14 cellular contexts compared by ENCODE assay signal in genomic region chr17:7633093-7633492, GRCh38. TPM values are rescaled to one million over a fixed set of nuclear protein-coding genes. Genes with fewer than 3 reads are reported as not detected.
DNase-seq lines count a peak whose midpoint lies in the region; ATAC-seq and TF ChIP-seq lines count a peak whose summit lies in the region.
"Had no signal": no experiment of that assay in that cellular context is flagged by ENCODE, and none has a peak within 500 bp of the region (broad histone marks: within the 10 kb centered on the region; RNA-seq: fewer than 3 reads in every experiment).

No MANE protein-coding gene starts in this region.

- H3K4me3 ChIP-seq in GM06990 (replicated peaks; ENCODE audit: low read depth, low read length) (no peak overlapping the region), transverse colon (no peak overlapping the region)
- H3K4me3 ChIP-seq: adrenal gland, PC-9 had no signal

- DNase-seq in GM06990 (ENCODE audit: extremely low read depth, insufficient read length) = no peak
- DNase-seq in SK-MEL-5 (ENCODE audit: low read depth, low spot score) = peak; percentile 19
- peak; percentile 77 for DNase-seq in left lobe of liver (ENCODE audit: low spot score)
- no peak for DNase-seq in activated T-cell treated with anti-CD3 and anti-CD28 coated beads, Interleukin-2, amount 50 U/mL, for 48 hours
- DNase-seq in transverse colon = no peak
- DNase-seq: cerebellar nuclear complex, NCI-H1048, SK-N-SH had no signal

- H3K27me3 ChIP-seq in GM06990 (replicated peaks; ENCODE audit: control insufficient read depth, insufficient read depth, low read length) = no peaks in the 10 kb centered on the region
- H3K27me3 ChIP-seq in transverse colon = no peaks in the 10 kb centered on the region
- H3K27me3 ChIP-seq: adrenal gland had no signal

- no peaks in the 10 kb centered on the region for H3K36me3 ChIP-seq in GM06990 (ENCODE audit: control insufficient read depth, insufficient read depth, low read length)
- no peaks in the 10 kb centered on the region for H3K36me3 ChIP-seq in transverse colon
- H3K36me3 ChIP-seq: adrenal gland had no signal

- TF ChIP-seq CTCF in GM06990 (IDR thresholded peaks at IDR 0.05; ENCODE audit: insufficient read depth, low read length, poor library complexity, severe bottlenecking) = peak; percentile 2
- TF ChIP-seq CTCF in transverse colon (IDR thresholded peaks at IDR 0.05) = no peak

- ATAC-seq in left lobe of liver = peak; percentile 71
- no peak for ATAC-seq in HG03432 (IDR thresholded peaks at IDR 0.05; ENCODE audit: unreplicated experiment)
- ATAC-seq: activated CD8-positive, alpha-beta T cell treated with anti-CD3 and anti-CD28 coated beads, Interleukin-2, amount 10 ng/mL, durations not matched to agents 7 days and 5 days had no signal

- no peaks in the 10 kb centered on the region for H3K9me3 ChIP-seq in transverse colon
- H3K9me3 ChIP-seq: adrenal gland, SK-N-SH had no signal

- H3K4me1 ChIP-seq in transverse colon = peaks cover 2 to 3% (median 3%) of the 10 kb centered on the region in 4 donors

- intact Hi-C loops in transverse colon (cut with DNase I; ENCODE audit: low total_unique reads) = loop anchor here (5.0 kb wide), 1 partner anchor 54 kb away; the partner anchor contains the start of genes TP53 and WRAP53

- WGBS in transverse colon (ENCODE audit: low coverage in 1 of 2), 2 donors = 84 to 100% methylated on average over 2 of the region's 2 CpGs

- TF ChIP-seq POLR2A in transverse colon (IDR thresholded peaks at IDR 0.05) = no peak

- no peak overlapping the region for H3K27ac ChIP-seq in transverse colon
- H3K27ac ChIP-seq: epithelial cell of prostate, PC-9 had no signal

- in situ Hi-C loops in SK-MEL-5 (cut with HindIII; ENCODE audit: low pct_unique_long_range_greater_than_20kb, low sequenced_read_pairs) (no loop called here), transverse colon (cut with MboI; ENCODE audit: low pct_ligation_motif_present in 1 of 4, low pct_unique_long_range_greater_than_20kb in 1 of 4, low sequenced_read_pairs in 3 of 4) (loop anchor here in 2 of 4 donors (5.0 to 10.0 kb wide), 2 partner anchors 52 to 54 kb away; partner anchors contain the start of genes TP53 (in 2 of the 2) and WRAP53 (in 2 of the 2))

- TF ChIP-seq EP300 in transverse colon (IDR thresholded peaks at IDR 0.05; ENCODE audit: low read depth) = no peak

RNA-seq across cellular contexts. Expression of gene SHBG, which starts 3.2 kb away (rescaled TPM):
- total RNA-seq in SK-MEL-5 (2014; rRNA removed; shearing (Covaris generic)) = 0.82 and 1.6 TPM in 2 replicates
- polyA plus RNA-seq in SK-MEL-5 (2015; cell fraction: cytosol; rRNA removed) = 0.39 TPM in 1 of 2 replicates, not detected in the other
- polyA plus RNA-seq in SK-MEL-5 (2015; cell fraction: nucleus; rRNA removed) = 0.73 TPM in 1 of 2 replicates, not detected in the other
- total RNA-seq in left lobe of liver (4.6 TPM), transverse colon (under 1 TPM in 2 of 4 donors, not detected in 2; 0.32 to 0.41 TPM)
- total RNA-seq: activated CD8-positive, alpha-beta T cell treated with anti-CD3 and anti-CD28 coated beads, Interleukin-2, amount 10 ng/mL, durations not matched to agents 7 days and 5 days had no signal
- polyA plus RNA-seq: immature natural killer cell had no signal

RNA-seq across cellular contexts. Expression of gene SAT2, which starts 5.5 kb away (rescaled TPM):
- total RNA-seq in SK-MEL-5 (2014; rRNA removed; shearing (Covaris generic)) = 49.6 and 56.3 TPM in 2 replicates
- polyA plus RNA-seq in SK-MEL-5 (2015; cell fraction: cytosol; rRNA removed) = 59.7 and 72.4 TPM in 2 replicates
- 337 and 359 TPM in 2 replicates for polyA plus RNA-seq in SK-MEL-5 (2015; cell fraction: nucleus; rRNA removed)
- total RNA-seq in left lobe of liver = 100 TPM
- total RNA-seq in transverse colon = 100 to 1,000 TPM in 1 of 4 donors, 10 to 100 TPM in 3; 21.7 to 106 (median 67.7) TPM

RNA-seq across cellular contexts. Expression of gene ATP1B2, which starts 17.6 kb away (rescaled TPM):
- total RNA-seq in SK-MEL-5 (2014; rRNA removed; shearing (Covaris generic)) = 0.27 and 0.85 TPM in 2 replicates
- polyA plus RNA-seq in SK-MEL-5 (2015; cell fraction: cytosol; rRNA removed) = 3.4 and 3.7 TPM in 2 replicates
- 0.26 and 0.93 TPM in 2 replicates for polyA plus RNA-seq in SK-MEL-5 (2015; cell fraction: nucleus; rRNA removed)
- total RNA-seq in left lobe of liver (1.3 TPM), transverse colon (10 to 100 TPM in 1 of 4 donors, 1 to 10 TPM in 1, under 1 TPM in 2; 0.40 to 20.6 (median 2.3) TPM)
- total RNA-seq: activated CD8-positive, alpha-beta T cell treated with anti-CD3 and anti-CD28 coated beads, Interleukin-2, amount 10 ng/mL, durations not matched to agents 7 days and 5 days had no signal
- polyA plus RNA-seq: immature natural killer cell had no signal

RNA-seq across cellular contexts. Expression of gene FXR2, which starts 18.4 kb away (rescaled TPM):
- total RNA-seq in SK-MEL-5 (2014; rRNA removed; shearing (Covaris generic)) = 56.6 and 61.7 TPM in 2 replicates
- 68.0 and 74.7 TPM in 2 replicates for polyA plus RNA-seq in SK-MEL-5 (2015; cell fraction: cytosol; rRNA removed)
- polyA plus RNA-seq in SK-MEL-5 (2015; cell fraction: nucleus; rRNA removed) = 88.9 and 111 TPM in 2 replicates
- total RNA-seq in left lobe of liver (19.0 TPM), transverse colon (10 to 100 TPM; 11.7 to 25.4 (median 22.4) TPM)

RNA-seq across cellular contexts. Expression of gene SOX15, which starts 43.2 kb away (rescaled TPM):
- total RNA-seq in SK-MEL-5 (2014; rRNA removed; shearing (Covaris generic)) = not detected in 2 replicates
- not detected in 2 replicates for polyA plus RNA-seq in SK-MEL-5 (2015; cell fraction: cytosol; rRNA removed)
- 0.58 and 0.64 TPM in 2 replicates for polyA plus RNA-seq in SK-MEL-5 (2015; cell fraction: nucleus; rRNA removed)
- total RNA-seq in left lobe of liver (0.20 TPM), transverse colon (1 to 10 TPM in 2 of 4 donors, not detected in 2; 2.3 to 4.3 TPM)
- polyA plus RNA-seq: immature natural killer cell had no signal

Comparison
In these comparisons a context has a peak if more than half of its experiments do, and no peak if none do; other contexts are left out.
1. DNase-seq: peak in SK-MEL-5 (single experiment) and left lobe of liver (single experiment); none in GM06990 (single experiment), activated T-cell treated with anti-CD3 and anti-CD28 coated beads, Interleukin-2, amount 50 U/mL, for 48 hours (0 of 2) and transverse colon (single experiment).